7 cellular contexts compared by ENCODE assay signal in genomic region chrX:81201692-81202412, GRCh38. TPM values are rescaled to one million over a fixed set of nuclear protein-coding genes. Genes with fewer than 3 reads are reported as not detected.
DNase-seq lines count a peak whose midpoint lies in the region; ATAC-seq lines count a peak whose summit lies in the region.

HMGN5 (minus strand) TSS chrX:81201913; CDS start chrX:81121549, 80,364 bp downstream.
SH3BGRL (plus strand) TSS chrX:81202102; CDS start chrX:81202201, 99 bp downstream.

- peak within 1 kb of the TSS; percentile 98 for H3K4me3 Mint-ChIP-seq in activated CD4-positive, alpha-beta T cell treated with anti-CD3 and anti-CD28 coated beads, Interleukin-2, amount 10 ng/mL, durations not matched to agents 7 days and 5 days
- peak within 1 kb of the TSS; percentile 82 for H3K4me3 Mint-ChIP-seq in dendritic cell treated with granulocyte-macrophage colony-stimulating factor and Interleukin-4, amounts not matched to agents 40 ng/mL and 50 ng/mL, for 4 days

- H3K36me3 Mint-ChIP-seq in activated CD4-positive, alpha-beta T cell treated with anti-CD3 and anti-CD28 coated beads, Interleukin-2, amount 10 ng/mL, durations not matched to agents 7 days and 5 days (ENCODE audit: low read depth), result peaks cover 33% of the 10 kb centered on the region
- peaks cover 26% of the 10 kb centered on the region for H3K36me3 Mint-ChIP-seq in dendritic cell treated with granulocyte-macrophage colony-stimulating factor and Interleukin-4, amounts not matched to agents 40 ng/mL and 50 ng/mL, for 4 days (ENCODE audit: low read depth)

- DNase-seq in NCI-H446 (lab: John Stamatoyannopoulos, UW), result peak; percentile 7 to 58
- DNase-seq in activated CD4-positive, alpha-beta T cell treated with anti-CD3 and anti-CD28 coated beads, Interleukin-2, amount 10 ng/mL, durations not matched to agents 7 days and 5 days, result peak; percentile 77
- peak; percentile 69 for DNase-seq in left lobe of liver (ENCODE audit: low spot score)
- peak; percentile 65 to 68 for DNase-seq in stimulated activated CD4-positive, alpha-beta T cell treated with anti-CD3 and anti-CD28 coated beads, Interleukin-2, amount 100 ng/mL, for 24 hours

- no peaks in the 10 kb centered on the region for H3K27me3 Mint-ChIP-seq in activated CD4-positive, alpha-beta T cell treated with anti-CD3 and anti-CD28 coated beads, Interleukin-2, amount 10 ng/mL, durations not matched to agents 7 days and 5 days
- H3K27me3 Mint-ChIP-seq in dendritic cell treated with granulocyte-macrophage colony-stimulating factor and Interleukin-4, amounts not matched to agents 40 ng/mL and 50 ng/mL, for 4 days, result no peaks in the 10 kb centered on the region

- POLR2A ChIA-PET in activated CD4-positive, alpha-beta T cell treated with anti-CD3 and anti-CD28 coated beads, Interleukin-2, amount 10 ng/mL, durations not matched to agents 7 days and 5 days (lab: Charles Lee), result no interaction called here

- ATAC-seq in GM18502 (IDR thresholded peaks at IDR 0.05; ENCODE audit: poor library complexity, unreplicated experiment), result peak; percentile 94
- ATAC-seq in HG02840 (IDR thresholded peaks at IDR 0.05; ENCODE audit: low FRiP score, unreplicated experiment), result peak; percentile 93
- peak; percentile 99 for ATAC-seq in left lobe of liver

- H3K9me3 Mint-ChIP-seq in activated CD4-positive, alpha-beta T cell treated with anti-CD3 and anti-CD28 coated beads, Interleukin-2, amount 10 ng/mL, durations not matched to agents 7 days and 5 days, result no peaks in the 10 kb centered on the region
- no peaks in the 10 kb centered on the region for H3K9me3 Mint-ChIP-seq in dendritic cell treated with granulocyte-macrophage colony-stimulating factor and Interleukin-4, amounts not matched to agents 40 ng/mL and 50 ng/mL, for 4 days

- intact Hi-C loops in dendritic cell treated with granulocyte-macrophage colony-stimulating factor and Interleukin-4, amounts not matched to agents 40 ng/mL and 50 ng/mL, for 4 days (cut with micrococcal nuclease), result loop anchor here (5.0 kb wide), 1 partner anchor 395 kb away; the partner anchor contains the start of gene BRWD3

- CTCF ChIA-PET in activated CD4-positive, alpha-beta T cell treated with anti-CD3 and anti-CD28 coated beads, Interleukin-2, amount 10 ng/mL, durations not matched to agents 7 days and 5 days (lab: Charles Lee), result interaction anchor here (0.7 to 1.0 kb wide), 2 partner anchors 11 to 74 kb away, joined by 3 to 4 read pairs; no protein-coding TSS in a partner anchor

- peak within 1 kb of the TSS; percentile 98 for H3K27ac Mint-ChIP-seq in activated CD4-positive, alpha-beta T cell treated with anti-CD3 and anti-CD28 coated beads, Interleukin-2, amount 10 ng/mL, durations not matched to agents 7 days and 5 days
- peak within 1 kb of the TSS; percentile 95 for H3K27ac Mint-ChIP-seq in dendritic cell treated with granulocyte-macrophage colony-stimulating factor and Interleukin-4, amounts not matched to agents 40 ng/mL and 50 ng/mL, for 4 days

- H3K4me1 Mint-ChIP-seq in activated CD4-positive, alpha-beta T cell treated with anti-CD3 and anti-CD28 coated beads, Interleukin-2, amount 10 ng/mL, durations not matched to agents 7 days and 5 days, result peaks cover 37% of the 10 kb centered on the region
- H3K4me1 Mint-ChIP-seq in dendritic cell treated with granulocyte-macrophage colony-stimulating factor and Interleukin-4, amounts not matched to agents 40 ng/mL and 50 ng/mL, for 4 days (ENCODE audit: low read depth), result peaks cover 34% of the 10 kb centered on the region

RNA-seq across cellular contexts. Expression of gene HMGN5, which starts in this region (rescaled TPM):
- 1 to 10 TPM; 1.4 to 3.2 TPM for total RNA-seq in activated CD4-positive, alpha-beta T cell treated with anti-CD3 and anti-CD28 coated beads, Interleukin-2, amount 10 ng/mL, durations not matched to agents 7 days and 5 days
- total RNA-seq in left lobe of liver, result 2.5 TPM

RNA-seq across cellular contexts. Expression of gene SH3BGRL, which starts in this region (rescaled TPM):
- total RNA-seq in activated CD4-positive, alpha-beta T cell treated with anti-CD3 and anti-CD28 coated beads, Interleukin-2, amount 10 ng/mL, durations not matched to agents 7 days and 5 days, result 10 to 100 TPM; 79.8 to 84.9 TPM
- total RNA-seq in left lobe of liver, result 10.5 TPM

Comparison
In these comparisons a context has a peak if more than half of its experiments do, and no peak if none do; other contexts are left out.
1. Peak in every context shown above with its lines: DNase-seq and ATAC-seq.